ENCODE assay signal across 1 cellular context in genomic region chr13:36344173-36344572, GRCh38.
TF ChIP-seq lines count a peak whose summit lies in the region.

No MANE protein-coding gene starts in this region.

TF ChIP-seq in H1, 55 proteins besides CTCF, POLR2A, EP300 and RAD21:
- TF ChIP-seq KDM4A (IDR thresholded peaks at IDR 0.05; ENCODE audit: low read depth, low read length, severe bottlenecking) (no peak), TAF7 (optimal IDR thresholded peaks at IDR 0.05; ENCODE audit: borderline replicate concordance, low read depth, low read length) (no peak), CEBPB (IDR thresholded peaks at IDR 0.05; ENCODE audit: low read depth, low read length) (peak; percentile 78), YY1 (IDR thresholded peaks at IDR 0.05; ENCODE audit: low read depth, low read length) (peak; percentile 64; the same call in 1 of the 2 replicates), SIRT6 (IDR thresholded peaks at IDR 0.05; ENCODE audit: low read length) (no peak)
